Comparison of ENCODE assay signal across 9 cellular contexts in genomic region chr10:103555712-103556111, GRCh38.
A peak's percentile ranks its signal among the peaks of the same experiment; 100 is the strongest.
DNase-seq lines count a peak whose midpoint lies in the region; ATAC-seq and TF ChIP-seq lines count a peak whose summit lies in the region.
"Had no signal": no experiment of that assay in that cellular context is flagged by ENCODE, and none has a peak within 500 bp of the region (broad histone marks: within the 10 kb centered on the region; RNA-seq: fewer than 3 reads in every experiment).

No MANE protein-coding gene starts in this region.

- no peaks in the 10 kb centered on the region for H3K79me2 ChIP-seq in SK-N-SH (ENCODE audit: insufficient read depth)

- CTCF ChIA-PET in SK-N-SH (lab: Yijun Ruan, JAX): interaction anchor here (1.7 to 1.8 kb wide), 3 partner anchors 8 to 37 kb away, joined by 5 to 9 read pairs (median 8); no protein-coding TSS in a partner anchor

- H4K20me1 ChIP-seq in SK-N-SH (ENCODE audit: insufficient read depth): no peaks in the 10 kb centered on the region

- H3K36me3 ChIP-seq in SK-N-SH (replicated peaks in 1 of 2; ENCODE audit: control insufficient read depth in 1 of 2, insufficient read depth in 2 of 2, low read length in 1 of 2): no peaks in the 10 kb centered on the region
- H3K36me3 ChIP-seq: adrenal gland had no signal

- H3K9me3 ChIP-seq in SK-N-SH (no peaks in the 10 kb centered on the region), iPS-18c (ENCODE audit: control insufficient read depth, insufficient read depth, low read length) (no peaks in the 10 kb centered on the region)
- H3K9me3 ChIP-seq: adrenal gland had no signal

- peak overlapping the region; percentile 71 for H3K4me3 Mint-ChIP-seq in stimulated activated effector memory CD8-positive, alpha-beta T cell treated with anti-CD3 and anti-CD28 coated beads, Interleukin-12 subunit alpha, Interleukin-12 subunit beta, amount 100 ng/mL, for 72 hours

- WGBS in SK-N-SH (ENCODE audit: low lambda C conversion rate): 62% methylated on average over 7 of the region's 11 CpGs

- H3K27ac ChIP-seq in SK-N-SH (ENCODE audit: low read depth in 2 of 2, low read length in 1 of 2) (no peak overlapping the region), VCaP (peak overlapping the region; percentile 63; the same call in 1 of the 2 replicates)

- peaks cover 9% of the 10 kb centered on the region; the same call in 1 of the 2 replicates for H3K27me3 ChIP-seq in SK-N-SH (ENCODE audit: insufficient read depth)
- H3K27me3 ChIP-seq: adrenal gland had no signal

- POLR2A ChIA-PET in SK-N-SH (lab: Yijun Ruan, JAX): no interaction called here

- DNase-seq in SK-N-SH (no peak), islet precursor cell (no peak)
- DNase-seq in stimulated activated effector memory CD8-positive, alpha-beta T cell treated with anti-CD3 and anti-CD28 coated beads, Interleukin-12 subunit alpha, Interleukin-12 subunit beta, amount 100 ng/mL, for 72 hours (ENCODE audit: low spot score in 2 of 2): no peak
- DNase-seq in stimulated activated CD8-positive, alpha-beta memory T cell treated with anti-CD3 and anti-CD28 coated beads, Interleukin-4, amount 100 ng/mL, for 48 hours: no peak
- DNase-seq in activated naive CD4-positive, alpha-beta T cell treated with Interleukin-2 at 50 U/mL for 16 hours: no peak

- no peak overlapping the region for H3K9ac ChIP-seq in SK-N-SH

- H3K4me3 ChIP-seq in SK-N-SH (ENCODE audit: low read depth in 2 of 2, low read length in 1 of 2): peak overlapping the region; percentile 41 to 44; a peak in 3 of 4 replicates
- peak overlapping the region; percentile 44 for H3K4me3 ChIP-seq in iPS-18c (ENCODE audit: insufficient read depth, low read depth, low read length)

- H3K27ac Mint-ChIP-seq in stimulated activated effector memory CD8-positive, alpha-beta T cell treated with anti-CD3 and anti-CD28 coated beads, Interleukin-12 subunit alpha, Interleukin-12 subunit beta, amount 100 ng/mL, for 72 hours: no peak overlapping the region

- peak overlapping the region; percentile 71 for H3K4me2 ChIP-seq in SK-N-SH

- H3K9me3 Mint-ChIP-seq in stimulated activated effector memory CD8-positive, alpha-beta T cell treated with anti-CD3 and anti-CD28 coated beads, Interleukin-12 subunit alpha, Interleukin-12 subunit beta, amount 100 ng/mL, for 72 hours: no peaks in the 10 kb centered on the region

- no peaks in the 10 kb centered on the region for H3K9me2 ChIP-seq in SK-N-SH

- no peak; the same call in 2 of the 3 replicates for ATAC-seq in SK-N-SH treated with all-trans-retinoic acid at 6 μM for 48 hours
- no peak for ATAC-seq in stimulated activated effector memory CD8-positive, alpha-beta T cell treated with anti-CD3 and anti-CD28 coated beads, Interleukin-12 subunit alpha, Interleukin-12 subunit beta, amount 100 ng/mL, for 72 hours

- TF ChIP-seq CTCF in SK-N-SH (IDR thresholded peaks at IDR 0.05) (no peak), VCaP (conservative IDR thresholded peaks at IDR 0.05) (no peak)

- H2AFZ ChIP-seq in SK-N-SH (ENCODE audit: low read depth): no peak overlapping the region

- H3F3A ChIP-seq in SK-N-SH (replicated peaks; ENCODE audit: insufficient read depth): no peaks in the 10 kb centered on the region

- no peaks in the 10 kb centered on the region for H3K36me3 Mint-ChIP-seq in stimulated activated effector memory CD8-positive, alpha-beta T cell treated with anti-CD3 and anti-CD28 coated beads, Interleukin-12 subunit alpha, Interleukin-12 subunit beta, amount 100 ng/mL, for 72 hours

- no peak for TF ChIP-seq EP300 in SK-N-SH (IDR thresholded peaks at IDR 0.05; ENCODE audit: borderline replicate concordance in 1 of 2, low read depth in 1 of 2, low read length in 1 of 2)

- H3K4me1 Mint-ChIP-seq in stimulated activated effector memory CD8-positive, alpha-beta T cell treated with anti-CD3 and anti-CD28 coated beads, Interleukin-12 subunit alpha, Interleukin-12 subunit beta, amount 100 ng/mL, for 72 hours: peaks cover 16% of the 10 kb centered on the region

- TF ChIP-seq RAD21 in SK-N-SH (IDR thresholded peaks at IDR 0.05; ENCODE audit: low read length): no peak

- peaks cover 0 to 50% of the 10 kb centered on the region in 2 experiments; a peak in 1 of 4 replicates for H3K4me1 ChIP-seq in SK-N-SH (ENCODE audit: control insufficient read depth in 1 of 2, insufficient read depth in 2 of 2, low read depth in 1 of 2, low read length in 1 of 2)

TF ChIP-seq in SK-N-SH, 30 proteins besides CTCF, POLR2A, EP300 and RAD21:
- no peak for TF ChIP-seq USF2 (IDR thresholded peaks at IDR 0.05; ENCODE audit: borderline replicate concordance, low read depth, low read length)
- TF ChIP-seq NRF1 (IDR thresholded peaks at IDR 0.05; ENCODE audit: low read depth, low read length): no peak
- no peak for TF ChIP-seq CHD2 (IDR thresholded peaks at IDR 0.05; ENCODE audit: low read length, partially characterized antibody)
- no peak for TF ChIP-seq POLR2AphosphoS5 (IDR thresholded peaks at IDR 0.05; ENCODE audit: low read depth, low read length)
- TF ChIP-seq PBX3 (IDR thresholded peaks at IDR 0.05): no peak
- TF ChIP-seq TAF1 (IDR thresholded peaks at IDR 0.05; ENCODE audit: borderline replicate concordance, low read depth, low read length): no peak
- no peak for TF ChIP-seq RFX5 (IDR thresholded peaks at IDR 0.05; ENCODE audit: low read length)
- TF ChIP-seq TEAD4 (IDR thresholded peaks at IDR 0.05; ENCODE audit: borderline replicate concordance, insufficient read depth): no peak
- TF ChIP-seq MXI1 (IDR thresholded peaks at IDR 0.05; ENCODE audit: low read depth, low read length): no peak

TF ChIP-seq in SK-N-SH treated with all-trans-retinoic acid at 6 μM for 48 hours, 23 proteins besides CTCF, POLR2A, EP300 and RAD21 (continues in another document):
- no peak for TF ChIP-seq TOX (CRISPR knock-in tag; IDR thresholded peaks at IDR 0.05; ENCODE audit: borderline replicate concordance)
- no peak for TF ChIP-seq CSDC2 (CRISPR knock-in tag; IDR thresholded peaks at IDR 0.05)
- no peak for TF ChIP-seq ZNF70 (CRISPR knock-in tag; IDR thresholded peaks at IDR 0.05)
- TF ChIP-seq BACH2 (CRISPR knock-in tag; IDR thresholded peaks at IDR 0.05; ENCODE audit: borderline replicate concordance): no peak
- no peak for TF ChIP-seq TSHZ2 (CRISPR knock-in tag; IDR thresholded peaks at IDR 0.05)
- TF ChIP-seq ARNTL (CRISPR knock-in tag; IDR thresholded peaks at IDR 0.05; ENCODE audit: borderline replicate concordance, low read depth): no peak
- no peak for TF ChIP-seq POU6F1 (CRISPR knock-in tag; IDR thresholded peaks at IDR 0.05; ENCODE audit: borderline replicate concordance, low read depth)
- TF ChIP-seq ZFP3 (CRISPR knock-in tag; IDR thresholded peaks at IDR 0.05): no peak
- TF ChIP-seq GLIS3 (CRISPR knock-in tag; IDR thresholded peaks at IDR 0.05): no peak
- TF ChIP-seq, protein P1, sequence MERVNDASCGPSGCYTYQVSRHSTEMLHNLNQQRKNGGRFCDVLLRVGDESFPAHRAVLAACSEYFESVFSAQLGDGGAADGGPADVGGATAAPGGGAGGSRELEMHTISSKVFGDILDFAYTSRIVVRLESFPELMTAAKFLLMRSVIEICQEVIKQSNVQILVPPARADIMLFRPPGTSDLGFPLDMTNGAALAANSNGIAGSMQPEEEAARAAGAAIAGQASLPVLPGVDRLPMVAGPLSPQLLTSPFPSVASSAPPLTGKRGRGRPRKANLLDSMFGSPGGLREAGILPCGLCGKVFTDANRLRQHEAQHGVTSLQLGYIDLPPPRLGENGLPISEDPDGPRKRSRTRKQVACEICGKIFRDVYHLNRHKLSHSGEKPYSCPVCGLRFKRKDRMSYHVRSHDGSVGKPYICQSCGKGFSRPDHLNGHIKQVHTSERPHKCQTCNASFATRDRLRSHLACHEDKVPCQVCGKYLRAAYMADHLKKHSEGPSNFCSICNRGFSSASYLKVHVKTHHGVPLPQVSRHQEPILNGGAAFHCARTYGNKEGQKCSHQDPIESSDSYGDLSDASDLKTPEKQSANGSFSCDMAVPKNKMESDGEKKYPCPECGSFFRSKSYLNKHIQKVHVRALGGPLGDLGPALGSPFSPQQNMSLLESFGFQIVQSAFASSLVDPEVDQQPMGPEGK (CRISPR knock-in tag; IDR thresholded peaks at IDR 0.05; ENCODE audit: borderline replicate concordance): no peak
- no peak for TF ChIP-seq OSR1 (CRISPR knock-in tag; IDR thresholded peaks at IDR 0.05)
- TF ChIP-seq TCF4 (CRISPR knock-in tag; IDR thresholded peaks at IDR 0.05; ENCODE audit: borderline replicate concordance): no peak
